In genomic region chr9:137619240-137620090, GRCh38 we compare ENCODE assay signal across 8 cellular contexts. TPM values are rescaled to one million over a fixed set of nuclear protein-coding genes. Genes with fewer than 3 reads are reported as not detected.
A peak's percentile ranks its signal among the peaks of the same experiment; 100 is the strongest.
DNase-seq lines count a peak whose midpoint lies in the region; ATAC-seq and TF ChIP-seq lines count a peak whose summit lies in the region.

No MANE protein-coding gene starts in this region.

- H3K36me3 ChIP-seq in KMS-11 (ENCODE audit: insufficient read depth), result peaks cover 3% of the 10 kb centered on the region; the same call in 1 of the 2 replicates
- H3K36me3 ChIP-seq in ovary, result no peaks in the 10 kb centered on the region

- intact Hi-C loops in ovary (cut with DNase I), result loop anchor here in 1 of 4 donors (10.0 kb wide), 1 partner anchor 85 kb away; no protein-coding TSS in a partner anchor

- H3K36me3 Mint-ChIP-seq in activated T-helper 17 cell treated with anti-CD3 and anti-CD28 coated beads, Interleukin-2, amount 50 U/mL, for 72 hours (ENCODE audit: low read depth), result peaks cover 48% of the 10 kb centered on the region

- peaks cover 35% of the 10 kb centered on the region for H3K4me1 ChIP-seq in KMS-11 (ENCODE audit: low read depth, poor library complexity, severe bottlenecking)
- no peaks in the 10 kb centered on the region for H3K4me1 ChIP-seq in foreskin keratinocyte
- peaks cover 15% of the 10 kb centered on the region for H3K4me1 ChIP-seq in ovary (ENCODE audit: insufficient read depth)

- no peaks in the 10 kb centered on the region for H3K9me3 ChIP-seq in ovary

- H2AFZ ChIP-seq in KMS-11 (ENCODE audit: low read depth), result peak overlapping the region; percentile 4; the same call in 1 of the 2 replicates

- peak overlapping the region; percentile 39; the same call in 1 of the 2 replicates for H3K27ac ChIP-seq in KMS-11
- H3K27ac ChIP-seq in foreskin keratinocyte, result no peak overlapping the region
- H3K27ac ChIP-seq in ovary, result peak overlapping the region in 1 of 2 donors; percentile 66

- no peaks in the 10 kb centered on the region for H3K9me3 Mint-ChIP-seq in activated T-helper 17 cell treated with anti-CD3 and anti-CD28 coated beads, Interleukin-2, amount 50 U/mL, for 72 hours

- peaks cover 20% of the 10 kb centered on the region for H3K4me1 Mint-ChIP-seq in activated T-helper 17 cell treated with anti-CD3 and anti-CD28 coated beads, Interleukin-2, amount 50 U/mL, for 72 hours

- peaks cover 65% of the 10 kb centered on the region for H3K79me2 ChIP-seq in KMS-11 (ENCODE audit: insufficient read depth, low read depth)

- H3K9ac ChIP-seq in KMS-11, result peak overlapping the region; percentile 57; the same call in 1 of the 2 replicates

- peak; percentile 20 for ATAC-seq in GM21526 (IDR thresholded peaks at IDR 0.05; ENCODE audit: low FRiP score, unreplicated experiment)
- ATAC-seq in activated T-helper 17 cell treated with anti-CD3 and anti-CD28 coated beads, Interleukin-2, amount 50 U/mL, for 72 hours (replicated peaks), result peak; percentile 21
- ATAC-seq in foreskin keratinocyte, result peak; percentile 18

- TF ChIP-seq EP300 in ovary (IDR thresholded peaks at IDR 0.05), result no peak

- H3K27me3 Mint-ChIP-seq in activated T-helper 17 cell treated with anti-CD3 and anti-CD28 coated beads, Interleukin-2, amount 50 U/mL, for 72 hours, result no peaks in the 10 kb centered on the region

- DNase-seq in NCI-H1092 treated with DMSO at 0.1 percent for 48 hours (lab: John Stamatoyannopoulos, UW) (peak; percentile 19), NCI-H1092 (lab: John Stamatoyannopoulos, UW) (no peak), foreskin keratinocyte (peak in 1 of 2 donors; percentile 34), ovary (peak in 4 of 5 donors; percentile 42 to 61 (median 58)), NCI-H524 (lab: John Stamatoyannopoulos, UW) (no peak)

- no peaks in the 10 kb centered on the region for H3K27me3 ChIP-seq in KMS-11 (ENCODE audit: insufficient read depth, low read depth)
- H3K27me3 ChIP-seq in foreskin keratinocyte, result no peaks in the 10 kb centered on the region
- no peaks in the 10 kb centered on the region for H3K27me3 ChIP-seq in ovary

- H4K20me1 ChIP-seq in KMS-11 (ENCODE audit: insufficient read depth), result no peaks in the 10 kb centered on the region

- 0 to 1% (median 1%) methylated on average over 33 to 58 of the region's 58 CpGs for WGBS in ovary, 3 donors

- H3K27ac Mint-ChIP-seq in activated T-helper 17 cell treated with anti-CD3 and anti-CD28 coated beads, Interleukin-2, amount 50 U/mL, for 72 hours, result peak overlapping the region; percentile 95

- TF ChIP-seq POLR2A in ovary (IDR thresholded peaks at IDR 0.05), result no peak

- H3K4me2 ChIP-seq in KMS-11, result peak overlapping the region; percentile 93

- no peak overlapping the region for H3K4me3 ChIP-seq in KMS-11 (IDR thresholded peaks at IDR 0.05; ENCODE audit: insufficient read depth, low read depth, low read length)
- H3K4me3 ChIP-seq in ovary, result peak overlapping the region; percentile 66

- H3K4me3 Mint-ChIP-seq in activated T-helper 17 cell treated with anti-CD3 and anti-CD28 coated beads, Interleukin-2, amount 50 U/mL, for 72 hours, result peak overlapping the region; percentile 98

- TF ChIP-seq CTCF in KMS-11 (conservative IDR thresholded peaks at IDR 0.05; ENCODE audit: low read depth, low read length) (no peak), foreskin keratinocyte (conservative IDR thresholded peaks at IDR 0.05) (no peak), ovary (IDR thresholded peaks at IDR 0.05) (no peak)

RNA-seq across cellular contexts. Expression of gene EHMT1, which starts 0.7 kb away (rescaled TPM):
- total RNA-seq in activated T-helper 17 cell treated with anti-CD3 and anti-CD28 coated beads, Interleukin-2, amount 50 U/mL, for 72 hours, result 10 to 100 TPM; 77.2 to 77.8 TPM
- total RNA-seq in foreskin keratinocyte, result 38.1 and 45.3 TPM in 2 replicates
- 20.2 and 22.8 TPM in 2 replicates for polyA plus RNA-seq in foreskin keratinocyte
- 10 to 100 TPM; 44.9 to 98.5 (median 78.6) TPM for total RNA-seq in ovary
- 10 to 100 TPM; 40.8 to 44.7 TPM for polyA plus RNA-seq in ovary

RNA-seq across cellular contexts. Expression of gene ARRDC1, which starts 14.0 kb away (rescaled TPM):
- 10 to 100 TPM; 39.0 to 43.0 TPM for total RNA-seq in activated T-helper 17 cell treated with anti-CD3 and anti-CD28 coated beads, Interleukin-2, amount 50 U/mL, for 72 hours
- 72.3 and 81.9 TPM in 2 replicates for total RNA-seq in foreskin keratinocyte
- polyA plus RNA-seq in foreskin keratinocyte, result 103 and 119 TPM in 2 replicates
- 10 to 100 TPM; 11.1 to 46.2 (median 13.8) TPM for total RNA-seq in ovary
- polyA plus RNA-seq in ovary, result 10 to 100 TPM in 1 of 2 donors, 1 to 10 TPM in 1; 5.2 to 20.6 TPM

RNA-seq across cellular contexts. Expression of gene ZMYND19, which starts 29.2 kb away (rescaled TPM):
- total RNA-seq in activated T-helper 17 cell treated with anti-CD3 and anti-CD28 coated beads, Interleukin-2, amount 50 U/mL, for 72 hours, result 10 to 100 TPM; 27.2 to 43.6 TPM
- total RNA-seq in foreskin keratinocyte, result 41.8 and 56.1 TPM in 2 replicates
- polyA plus RNA-seq in foreskin keratinocyte, result 51.4 and 64.6 TPM in 2 replicates
- total RNA-seq in ovary, result 10 to 100 TPM; 10.3 to 22.9 (median 16.5) TPM
- polyA plus RNA-seq in ovary, result 10 to 100 TPM in 1 of 2 donors, 1 to 10 TPM in 1; 5.1 to 13.6 TPM

RNA-seq across cellular contexts. Expression of gene DPH7, which starts 40.7 kb away (rescaled TPM):
- 10 to 100 TPM; 26.7 to 35.5 TPM for total RNA-seq in activated T-helper 17 cell treated with anti-CD3 and anti-CD28 coated beads, Interleukin-2, amount 50 U/mL, for 72 hours
- total RNA-seq in foreskin keratinocyte (29.6 and 30.2 TPM in 2 replicates), ovary (10 to 100 TPM; 29.7 to 37.7 (median 33.0) TPM)
- polyA plus RNA-seq in foreskin keratinocyte (27.2 and 28.9 TPM in 2 replicates), ovary (10 to 100 TPM; 15.4 to 38.2 TPM)

Comparison
In these comparisons a context has a peak if more than half of its experiments do, and no peak if none do; other contexts are left out.
1. DNase-seq: peak in NCI-H1092 treated with DMSO at 0.1 percent for 48 hours (single experiment) and ovary (4 of 5); none in NCI-H1092 (single experiment) and NCI-H524 (0 of 2).
2. Peak in every context shown above with its lines, with median percentiles within 50 percentile points of each other: ATAC-seq.